In the genomic region with DNA sequence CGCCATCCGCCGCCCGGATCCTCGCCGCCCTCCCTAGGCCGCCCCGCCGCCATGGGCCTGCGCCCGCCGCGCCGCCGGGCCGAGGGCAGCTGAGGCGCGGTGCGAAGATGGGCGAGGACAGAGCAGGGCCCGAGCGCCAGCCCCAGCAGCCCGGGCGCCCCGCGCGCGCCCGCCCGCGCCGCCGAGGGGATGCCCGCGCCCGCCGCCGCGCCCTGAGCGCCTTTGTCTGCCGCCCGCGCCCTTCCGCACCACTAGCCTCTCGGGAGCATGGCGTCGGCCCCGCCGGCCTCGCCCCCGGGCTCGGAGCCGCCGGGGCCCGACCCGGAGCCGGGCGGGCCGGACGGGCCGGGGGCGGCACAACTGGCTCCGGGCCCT, we compare ENCODE assay signal across 8 cellular contexts. TPM values are rescaled to one million over a fixed set of nuclear protein-coding genes. Genes with fewer than 3 reads are reported as not detected.
DNase-seq lines count a peak whose midpoint lies in the region; ATAC-seq and TF ChIP-seq lines count a peak whose summit lies in the region.

No MANE protein-coding gene starts in this region.

- intact Hi-C loops in adrenal gland (cut with DNase I) (no loop called here), right lobe of liver (cut with DNase I) (no loop called here), thyroid gland (cut with DNase I) (no loop called here)

- TF ChIP-seq POLR2A in adrenal gland (IDR thresholded peaks at IDR 0.05) = no peak
- no peak for TF ChIP-seq POLR2A in right lobe of liver (IDR thresholded peaks at IDR 0.05)
- no peak for TF ChIP-seq POLR2A in thyroid gland (IDR thresholded peaks at IDR 0.05)

- no peaks in the 10 kb centered on the region for H3K27me3 ChIP-seq in adrenal gland
- no peaks in the 10 kb centered on the region for H3K27me3 ChIP-seq in right lobe of liver
- H3K27me3 ChIP-seq in thyroid gland = no peaks in the 10 kb centered on the region

- peak; percentile 32 for DNase-seq in CD1c-positive myeloid dendritic cell (ENCODE audit: extremely low spot score)
- DNase-seq in adrenal gland = no peak
- no peak for DNase-seq in right lobe of liver
- DNase-seq in thyroid gland = no peak
- no peak for DNase-seq in dermis blood vessel endothelial cell
- no peak for DNase-seq in NCI-H510A treated with DMSO at 0.1 percent for 48 hours (lab: John Stamatoyannopoulos, UW)

- ATAC-seq in GM19455 (IDR thresholded peaks at IDR 0.05; ENCODE audit: unreplicated experiment) = peak; percentile 32
- peak; percentile 32 for ATAC-seq in HG03521 (IDR thresholded peaks at IDR 0.05; ENCODE audit: unreplicated experiment)
- no peak for ATAC-seq in right lobe of liver

- H3K4me1 ChIP-seq in adrenal gland (replicated peaks in 1 of 2) = peaks cover 24 to 47% of the 10 kb centered on the region in 2 donors
- peaks cover 0 to 31% (median 0%) of the 10 kb centered on the region in 4 donors for H3K4me1 ChIP-seq in right lobe of liver
- peaks cover 19 to 21% of the 10 kb centered on the region in 2 donors for H3K4me1 ChIP-seq in thyroid gland

- H3K36me3 ChIP-seq in adrenal gland (replicated peaks in 1 of 2) = no peaks in the 10 kb centered on the region
- no peaks in the 10 kb centered on the region for H3K36me3 ChIP-seq in right lobe of liver
- H3K36me3 ChIP-seq in thyroid gland = no peaks in the 10 kb centered on the region

- H3K4me3 ChIP-seq in adrenal gland (peak overlapping the region in 3 of 4 donors; percentile 35 to 76 (median 40)), right lobe of liver (peak overlapping the region; percentile 61 to 75 (median 62)), thyroid gland (replicated peaks in 1 of 3) (peak overlapping the region in 2 of 3 donors; percentile 22 to 56)

- peak overlapping the region in 4 of 5 donors; percentile 74 to 94 (median 93) for H3K27ac ChIP-seq in adrenal gland
- peak overlapping the region; percentile 79 to 92 (median 91) for H3K27ac ChIP-seq in right lobe of liver
- peak overlapping the region; percentile 45 to 91 (median 90) for H3K27ac ChIP-seq in thyroid gland

- H3K9me3 ChIP-seq in adrenal gland (replicated peaks in 1 of 3) (no peaks in the 10 kb centered on the region), right lobe of liver (no peaks in the 10 kb centered on the region), thyroid gland (no peaks in the 10 kb centered on the region)

- TF ChIP-seq CTCF in adrenal gland (IDR thresholded peaks at IDR 0.05) = no peak
- no peak for TF ChIP-seq CTCF in right lobe of liver (IDR thresholded peaks at IDR 0.05)
- TF ChIP-seq CTCF in thyroid gland (IDR thresholded peaks at IDR 0.05) = no peak

- WGBS in adrenal gland, 4 donors = 0 to 1% methylated on average over 40 to 63 of the region's 63 CpGs; no CpG with 5 or more reads in 2 of the 4 donors
- WGBS in right lobe of liver (ENCODE audit: insufficient coverage, low coverage, low lambda C conversion rate, missing lambda C conversion rate) = no CpG with 5 or more reads among the region's 63 CpGs
- 0% methylated on average over 20 of the region's 63 CpGs; no CpG with 5 or more reads in 1 of the 2 donors for WGBS in thyroid gland, 2 donors

RNA-seq across cellular contexts. Expression of gene RAB11FIP3, which starts 0.3 kb away (rescaled TPM):
- total RNA-seq in adrenal gland (10 to 100 TPM; 28.1 to 53.0 (median 40.8) TPM), right lobe of liver (10 to 100 TPM; 19.5 to 38.3 (median 25.5) TPM), thyroid gland (10 to 100 TPM; 26.6 to 34.3 (median 28.0) TPM), dermis blood vessel endothelial cell (34.9 and 46.8 TPM in 2 replicates)
- 10 to 100 TPM; 12.7 to 63.4 (median 44.2) TPM for polyA plus RNA-seq in adrenal gland

RNA-seq across cellular contexts. Expression of gene DECR2, which starts 24.0 kb away (rescaled TPM):
- total RNA-seq in adrenal gland (10 to 100 TPM; 29.6 to 65.5 (median 41.7) TPM), right lobe of liver (100 to 1,000 TPM in 3 of 6 experiments, 10 to 100 TPM in 3; 73.6 to 169 (median 97.0) TPM), thyroid gland (10 to 100 TPM in 2 of 4 donors, 1 to 10 TPM in 2; 3.1 to 13.5 (median 9.5) TPM), dermis blood vessel endothelial cell (13.4 and 17.5 TPM in 2 replicates)
- 100 to 1,000 TPM in 2 of 3 donors, 1 to 10 TPM in 1; 5.9 to 143 (median 105) TPM for polyA plus RNA-seq in adrenal gland

RNA-seq across cellular contexts. Expression of gene NME4, which starts 28.7 kb away (rescaled TPM):
- total RNA-seq in adrenal gland (100 to 1,000 TPM; 127 to 214 (median 157) TPM), right lobe of liver (10 to 100 TPM; 50.3 to 83.6 (median 61.0) TPM), thyroid gland (10 to 100 TPM; 31.7 to 65.0 (median 59.7) TPM), dermis blood vessel endothelial cell (42.2 and 55.7 TPM in 2 replicates)
- 100 to 1,000 TPM in 2 of 3 donors, 10 to 100 TPM in 1; 67.8 to 492 (median 347) TPM for polyA plus RNA-seq in adrenal gland

RNA-seq across cellular contexts. Expression of gene PGAP6, which starts 43.9 kb away (rescaled TPM):
- total RNA-seq in adrenal gland (10 to 100 TPM; 31.7 to 66.7 (median 47.5) TPM), right lobe of liver (10 to 100 TPM; 24.3 to 44.6 (median 28.0) TPM), thyroid gland (10 to 100 TPM; 31.6 to 83.3 (median 62.2) TPM), dermis blood vessel endothelial cell (98.2 and 132 TPM in 2 replicates)
- 10 to 100 TPM; 18.2 to 55.5 (median 39.0) TPM for polyA plus RNA-seq in adrenal gland

RNA-seq across cellular contexts. Expression of gene MRPL28, which starts 55.4 kb away (rescaled TPM):
- total RNA-seq in adrenal gland (100 to 1,000 TPM in 3 of 8 donors, 10 to 100 TPM in 5; 65.2 to 132 (median 81.4) TPM), right lobe of liver (10 to 100 TPM; 29.9 to 64.7 (median 32.6) TPM), thyroid gland (100 to 1,000 TPM in 1 of 4 donors, 10 to 100 TPM in 3; 39.9 to 106 (median 80.7) TPM), dermis blood vessel endothelial cell (85.9 and 103 TPM in 2 replicates)
- 100 to 1,000 TPM in 2 of 3 donors, 10 to 100 TPM in 1; 42.9 to 155 (median 123) TPM for polyA plus RNA-seq in adrenal gland

Comparison
In these comparisons a context has a peak if more than half of its experiments do, and no peak if none do; other contexts are left out.
1. ATAC-seq: peak in GM19455 (single experiment) and HG03521 (single experiment); none in right lobe of liver (0 of 4).
2. Peak in every context shown above with its lines, with median percentiles within 50 percentile points of each other: H3K27ac ChIP-seq and H3K4me3 ChIP-seq.